Comparison of ENCODE assay signal across 28 cellular contexts in genomic region chr5:175107028-175107588, GRCh38.
"Had no signal": no experiment of that assay in that cellular context is flagged by ENCODE, and none has a peak within 500 bp of the region (broad histone marks: within the 10 kb centered on the region; RNA-seq: fewer than 3 reads in every experiment).

No MANE protein-coding gene starts in this region.

- H3K9me3 ChIP-seq: neutrophil, right lobe of liver, suprapubic skin, upper lobe of right lung, vagina had no signal

- H3K27me3 ChIP-seq: esophagus squamous epithelium, neutrophil, right lobe of liver, suprapubic skin, transverse colon, upper lobe of right lung, vagina had no signal

- H2AFZ ChIP-seq: parathyroid adenoma had no signal

- H3K4me3 ChIP-seq: esophagus squamous epithelium, heart right ventricle, left ventricle myocardium inferior, lower lobe of right lung, right lobe of liver, suprapubic skin, transverse colon, upper lobe of right lung, vagina had no signal

- H3K9ac ChIP-seq: parathyroid adenoma had no signal

- DNase-seq: cortex of kidney; effector memory CD8-positive, alpha-beta T cell; erythroblast; esophagus squamous epithelium; foreskin melanocyte; glutamatergic neuron; heart right ventricle; hippocampal formation; left cardiac atrium; left ventricle myocardium inferior; lower lobe of right lung; naive thymus-derived CD8-positive, alpha-beta T cell; nephron progenitor cell; stimulated activated CD4-positive, alpha-beta T cell treated with anti-CD3 and anti-CD28 coated beads, Interleukin-15, amount 100 ng/mL, for 24 hours; stimulated activated CD4-positive, alpha-beta T cell treated with anti-CD3 and anti-CD28 coated beads, Interleukin-4, amount 100 ng/mL, for 1 hour; stimulated activated CD8-positive, alpha-beta memory T cell treated with anti-CD3 and anti-CD28 coated beads, Interleukin-4, amount 100 ng/mL, for 48 hours; stimulated activated naive CD4-positive, alpha-beta T cell; stimulated activated naive CD8-positive, alpha-beta T cell treated with anti-CD3 and anti-CD28 coated beads, Interleukin-15, amount 100 ng/mL, for 72 hours; transverse colon; upper lobe of right lung had no signal

- H3K79me2 ChIP-seq: parathyroid adenoma had no signal

- ATAC-seq: effector memory CD8-positive, alpha-beta T cell; heart right ventricle; left cardiac atrium; lower lobe of right lung; naive thymus-derived CD8-positive, alpha-beta T cell; stimulated activated naive CD8-positive, alpha-beta T cell treated with anti-CD3 and anti-CD28 coated beads, Interleukin-15, amount 100 ng/mL, for 72 hours; upper lobe of right lung had no signal

- H3K4me1 ChIP-seq: esophagus squamous epithelium, heart right ventricle, left ventricle myocardium inferior, lower lobe of right lung, parathyroid adenoma, suprapubic skin, transverse colon, upper lobe of right lung, vagina had no signal

- FAIRE-seq: endometrium, islet of Langerhans, small intestine had no signal

- H3K27ac ChIP-seq: esophagus squamous epithelium, heart right ventricle, left ventricle myocardium inferior, lower lobe of right lung, neutrophil, parathyroid adenoma, right lobe of liver, suprapubic skin, transverse colon, upper lobe of right lung, vagina had no signal

- H3K36me3 ChIP-seq: esophagus squamous epithelium, heart right ventricle, left ventricle myocardium inferior, lower lobe of right lung, neutrophil, right lobe of liver, suprapubic skin, transverse colon, upper lobe of right lung, vagina had no signal
